Comparison of ENCODE assay signal across 24 cellular contexts in genomic region chr14:58981840-58982239, GRCh38.
DNase-seq lines count a peak whose midpoint lies in the region; ATAC-seq, FAIRE-seq and TF ChIP-seq lines count a peak whose summit lies in the region.
"Had no signal": no experiment of that assay in that cellular context is flagged by ENCODE, and none has a peak within 500 bp of the region (broad histone marks: within the 10 kb centered on the region; RNA-seq: fewer than 3 reads in every experiment).

No MANE protein-coding gene starts in this region.

- no peak for ATAC-seq in esophagus mucosa
- ATAC-seq in HG02970 (IDR thresholded peaks at IDR 0.05; ENCODE audit: low FRiP score, unreplicated experiment), result no peak
- ATAC-seq: GM12878 had no signal

- peak overlapping the region in 2 of 3 experiments; percentile 55 to 56 for H3K27ac Mint-ChIP-seq in nephron
- H3K27ac Mint-ChIP-seq: CD14-positive monocyte; CD4-positive, alpha-beta T cell; CD8-positive, alpha-beta memory T cell had no signal

- H3K9me3 Mint-ChIP-seq in nephron, result no peaks in the 10 kb centered on the region
- H3K9me3 Mint-ChIP-seq: CD14-positive monocyte; CD4-positive, alpha-beta T cell; CD8-positive, alpha-beta memory T cell had no signal

- H3K27me3 Mint-ChIP-seq in nephron (ENCODE audit: low read depth), result no peaks in the 10 kb centered on the region

- POLR2A ChIA-PET in HEK293 (lab: Yijun Ruan, JAX), result no interaction called here

- H3K27ac ChIP-seq in HEK293 (ENCODE audit: extremely low read depth, low read depth, low read length), result no peak overlapping the region
- H3K27ac ChIP-seq: BLaER1 treated with 17β-estradiol and CSF1 and Interleukin-3, amounts not matched to agents 10 nM and 100 nM had no signal

- CTCF ChIA-PET in HEK293 (lab: Yijun Ruan, JAX), result no interaction called here

- no peaks in the 10 kb centered on the region for H3K4me1 ChIP-seq in HEK293 (ENCODE audit: control insufficient read depth, insufficient read depth, low read length)
- H3K4me1 ChIP-seq: BE2C, HAP-1 had no signal

- H3K4me3 Mint-ChIP-seq in nephron, result no peak overlapping the region
- H3K4me3 Mint-ChIP-seq: CD14-positive monocyte; CD4-positive, alpha-beta T cell; CD8-positive, alpha-beta memory T cell had no signal

- DNase-seq in frontal cortex (ENCODE audit: low spot score in 2 of 2) (no peak), RPMI8226 (no peak), NCI-H1092 (lab: John Stamatoyannopoulos, UW) (no peak)
- DNase-seq: ACHN; AML-193; BE2C; CD4-positive, alpha-beta T cell; CD8-positive, alpha-beta memory T cell; DMS 273 treated with DMSO at 0.1 percent for 48 hours; DMS79; EL; GDM1; GOT3 had no signal

- H3K36me3 Mint-ChIP-seq in nephron (ENCODE audit: low read depth), result no peaks in the 10 kb centered on the region
- H3K36me3 Mint-ChIP-seq: CD14-positive monocyte; CD8-positive, alpha-beta memory T cell had no signal

- peak; percentile 91 for FAIRE-seq in frontal cortex (lab: Jason Lieb, UNC)
- FAIRE-seq: D721Med, GM12878, GM19239, H54 had no signal

- TF ChIP-seq CTCF in HEK293 (tag by site-specific recombination; IDR thresholded peaks at IDR 0.05) (no peak), nephron (IDR thresholded peaks at IDR 0.05; ENCODE audit: unreplicated experiment in 3 of 3) (no peak)

- no peaks in the 10 kb centered on the region for H3K36me3 ChIP-seq in HEK293 (ENCODE audit: control insufficient read depth in 2 of 2, insufficient read depth in 1 of 2, low read length in 2 of 2)
- H3K36me3 ChIP-seq: BE2C; BLaER1 treated with 17β-estradiol and CSF1 and Interleukin-3, amounts not matched to agents 10 nM and 100 nM; HAP-1 had no signal

- H3K4me3 ChIP-seq in HEK293 (ENCODE audit: low read depth, low read length), result no peak overlapping the region
- H3K4me3 ChIP-seq: BLaER1 treated with 17β-estradiol and CSF1 and Interleukin-3, amounts not matched to agents 10 nM and 100 nM; GM12878; HAP-1 had no signal

- no peaks in the 10 kb centered on the region for H3K9me3 ChIP-seq in HEK293 (ENCODE audit: control insufficient read depth, insufficient read depth, low read depth, low read length)
- H3K9me3 ChIP-seq: BE2C; BLaER1 treated with 17β-estradiol and CSF1 and Interleukin-3, amounts not matched to agents 10 nM and 100 nM; HAP-1 had no signal

- H3K4me1 Mint-ChIP-seq in nephron, result peaks cover 29% of the 10 kb centered on the region
- H3K4me1 Mint-ChIP-seq: CD14-positive monocyte; CD8-positive, alpha-beta memory T cell had no signal

TF ChIP-seq in HEK293, 187 proteins besides CTCF, POLR2A, EP300 and RAD21 (continues in another document):
- TF ChIP-seq ZNF426 (tag by site-specific recombination; IDR thresholded peaks at IDR 0.05), result peak; percentile 72
- TF ChIP-seq REST (tag by site-specific recombination; IDR thresholded peaks at IDR 0.05), result 0 out of 2 replicates have a peak, but pooled peaks have one; percentile 40
- TF ChIP-seq KLF7 (tag by site-specific recombination; IDR thresholded peaks at IDR 0.05; ENCODE audit: borderline replicate concordance), result no peak
- TF ChIP-seq ZNF175 (tag by site-specific recombination; IDR thresholded peaks at IDR 0.05), result no peak
- no peak for TF ChIP-seq ZNF311 (tag by site-specific recombination; IDR thresholded peaks at IDR 0.05; ENCODE audit: borderline replicate concordance)
- TF ChIP-seq, protein P1, sequence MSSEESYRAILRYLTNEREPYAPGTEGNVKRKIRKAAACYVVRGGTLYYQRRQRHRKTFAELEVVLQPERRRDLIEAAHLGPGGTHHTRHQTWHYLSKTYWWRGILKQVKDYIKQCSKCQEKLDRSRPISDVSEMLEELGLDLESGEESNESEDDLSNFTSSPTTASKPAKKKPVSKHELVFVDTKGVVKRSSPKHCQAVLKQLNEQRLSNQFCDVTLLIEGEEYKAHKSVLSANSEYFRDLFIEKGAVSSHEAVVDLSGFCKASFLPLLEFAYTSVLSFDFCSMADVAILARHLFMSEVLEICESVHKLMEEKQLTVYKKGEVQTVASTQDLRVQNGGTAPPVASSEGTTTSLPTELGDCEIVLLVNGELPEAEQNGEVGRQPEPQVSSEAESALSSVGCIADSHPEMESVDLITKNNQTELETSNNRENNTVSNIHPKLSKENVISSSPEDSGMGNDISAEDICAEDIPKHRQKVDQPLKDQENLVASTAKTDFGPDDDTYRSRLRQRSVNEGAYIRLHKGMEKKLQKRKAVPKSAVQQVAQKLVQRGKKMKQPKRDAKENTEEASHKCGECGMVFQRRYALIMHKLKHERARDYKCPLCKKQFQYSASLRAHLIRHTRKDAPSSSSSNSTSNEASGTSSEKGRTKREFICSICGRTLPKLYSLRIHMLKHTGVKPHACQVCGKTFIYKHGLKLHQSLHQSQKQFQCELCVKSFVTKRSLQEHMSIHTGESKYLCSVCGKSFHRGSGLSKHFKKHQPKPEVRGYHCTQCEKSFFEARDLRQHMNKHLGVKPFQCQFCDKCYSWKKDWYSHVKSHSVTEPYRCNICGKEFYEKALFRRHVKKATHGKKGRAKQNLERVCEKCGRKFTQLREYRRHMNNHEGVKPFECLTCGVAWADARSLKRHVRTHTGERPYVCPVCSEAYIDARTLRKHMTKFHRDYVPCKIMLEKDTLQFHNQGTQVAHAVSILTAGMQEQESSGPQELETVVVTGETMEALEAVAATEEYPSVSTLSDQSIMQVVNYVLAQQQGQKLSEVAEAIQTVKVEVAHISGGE (tag by site-specific recombination; conservative IDR thresholded peaks at IDR 0.05; ENCODE audit: low read depth), result peak; percentile 71
- no peak for TF ChIP-seq ZNF76 (tag by site-specific recombination; IDR thresholded peaks at IDR 0.05; ENCODE audit: borderline replicate concordance, low read depth)
- TF ChIP-seq ZNF768 (tag by site-specific recombination; IDR thresholded peaks at IDR 0.05), result no peak
- no peak for TF ChIP-seq GLI2 (tag by site-specific recombination; IDR thresholded peaks at IDR 0.05; ENCODE audit: borderline replicate concordance, low read depth)
- no peak for TF ChIP-seq ZFP41 (tag by site-specific recombination; IDR thresholded peaks at IDR 0.05; ENCODE audit: borderline replicate concordance)
- no peak for TF ChIP-seq ZNF660 (tag by site-specific recombination; IDR thresholded peaks at IDR 0.05)
- TF ChIP-seq ZBTB8A (tag by site-specific recombination; IDR thresholded peaks at IDR 0.05), result peak; percentile 63
- TF ChIP-seq ZNF140 (tag by site-specific recombination; IDR thresholded peaks at IDR 0.05), result no peak
- peak; percentile 86; the same call in 1 of the 2 replicates for TF ChIP-seq ZNF394 (tag by site-specific recombination; IDR thresholded peaks at IDR 0.05; ENCODE audit: borderline replicate concordance)
